13 cellular contexts compared by ENCODE assay signal in the genomic region with DNA sequence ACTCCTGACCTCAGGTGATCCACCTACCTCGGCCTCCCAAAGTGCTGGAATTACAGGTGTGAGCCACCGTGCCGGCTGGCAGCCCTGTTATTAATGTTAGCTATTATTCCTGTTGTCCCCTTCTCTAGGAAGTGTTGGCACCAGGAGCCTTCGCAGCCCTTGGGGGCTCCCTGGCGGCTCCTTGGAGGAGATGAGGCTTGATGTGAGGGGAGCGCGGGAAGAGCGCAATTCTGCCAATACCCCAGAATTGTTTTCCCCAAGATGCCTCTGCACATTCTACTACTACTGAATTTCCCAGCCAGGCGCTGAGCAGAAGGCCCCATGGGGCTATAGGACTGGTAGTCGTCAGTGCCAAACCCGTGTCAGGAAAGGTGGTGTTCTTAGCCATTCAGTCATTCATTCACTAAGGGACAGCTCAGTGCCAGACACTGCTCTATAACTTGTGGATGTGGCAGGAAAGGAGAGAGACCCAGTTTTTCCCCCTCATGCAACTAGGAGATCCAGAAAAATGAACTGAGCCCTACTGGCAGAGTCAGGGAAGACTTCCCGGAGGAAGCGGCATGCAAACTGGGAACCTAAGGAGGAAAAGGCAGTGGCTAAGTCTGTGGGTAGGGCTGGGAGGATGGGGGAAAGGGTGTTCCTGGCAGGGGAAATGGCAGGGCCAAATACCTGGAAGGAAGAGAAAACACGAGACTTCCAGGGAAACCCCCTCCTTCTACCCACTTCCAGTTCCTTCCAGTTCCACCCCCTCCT. TPM values are rescaled to one million over a fixed set of nuclear protein-coding genes. Genes with fewer than 3 reads are reported as not detected.
A peak's percentile ranks its signal among the peaks of the same experiment; 100 is the strongest.
DNase-seq lines count a peak whose midpoint lies in the region; ATAC-seq and TF ChIP-seq lines count a peak whose summit lies in the region.
"Had no signal": no experiment of that assay in that cellular context is flagged by ENCODE, and none has a peak within 500 bp of the region (broad histone marks: within the 10 kb centered on the region; RNA-seq: fewer than 3 reads in every experiment).

No MANE protein-coding gene starts in this region.

- no peak overlapping the region for H3K4ac ChIP-seq in mesendoderm (ENCODE audit: low read depth, low read length)

- no TSS peak for BruUV-seq in PC-9 (replicated peaks; lab: Mats Ljungman, UMichigan)

- no peak overlapping the region for H2BK5ac ChIP-seq in mesendoderm (ENCODE audit: low read length)

- H3K79me2 ChIP-seq in PC-9 (ENCODE audit: low read depth): peaks cover 94% of the 10 kb centered on the region
- H3K79me2 ChIP-seq in mesendoderm (ENCODE audit: control insufficient read depth, insufficient read depth, low read length): peaks cover 79% of the 10 kb centered on the region

- POLR2A ChIA-PET in PC-9 (lab: Charles Lee; ENCODE audit: unreplicated experiment): no interaction called here

- no peak for TF ChIP-seq POLR2A in upper lobe of left lung (IDR thresholded peaks at IDR 0.05)

- 83% methylated on average over 14 of the region's 14 CpGs for WGBS in esophagus, 2 donors
- no CpG with 5 or more reads among the region's 14 CpGs for WGBS in mesendoderm (ENCODE audit: extremely low coverage, insufficient coverage, low lambda C conversion rate)
- WGBS in upper lobe of left lung, 2 donors: 89 to 90% methylated on average over 13 to 14 of the region's 14 CpGs

- H3K56ac ChIP-seq in mesendoderm (ENCODE audit: low read length): peak overlapping the region; percentile 74

- no peak overlapping the region for H2BK15ac ChIP-seq in mesendoderm (replicated peaks; ENCODE audit: low read depth)

- intact Hi-C loops in PC-9 (cut with micrococcal nuclease; ENCODE audit: unreplicated experiment): no loop called here

- CTCF ChIA-PET in PC-9 (lab: Charles Lee): no interaction called here

- H2BK120ac ChIP-seq in mesendoderm (ENCODE audit: low read depth, low read length): no peak overlapping the region

- no peak overlapping the region for H3K27ac ChIP-seq in PC-9
- H3K27ac ChIP-seq in esophagus (ENCODE audit: low read depth in 2 of 2, low read length in 1 of 2): peak overlapping the region; percentile 13 to 40
- no peak overlapping the region for H3K27ac ChIP-seq in mesendoderm (ENCODE audit: low read depth, low read length)
- H3K27ac ChIP-seq in upper lobe of left lung: peak overlapping the region in 3 of 4 donors; percentile 1 to 61 (median 47)
- H3K27ac ChIP-seq: brain microvascular endothelial cell had no signal

- TF ChIP-seq CTCF in PC-9 (conservative IDR thresholded peaks at IDR 0.05) (no peak), upper lobe of left lung (IDR thresholded peaks at IDR 0.05) (no peak)

- ATAC-seq in upper lobe of left lung (ENCODE audit: low FRiP score in 2 of 2): no peak
- ATAC-seq: natural killer cell had no signal

- H3K4me1 ChIP-seq in PC-9 (replicated peaks; ENCODE audit: insufficient read depth) (peaks cover 42% of the 10 kb centered on the region), esophagus (ENCODE audit: control insufficient read depth in 2 of 2, insufficient read depth in 2 of 2, low read length in 1 of 2) (peaks cover 8 to 12% of the 10 kb centered on the region in 2 donors), mesendoderm (ENCODE audit: control insufficient read depth, low read depth, low read length) (peaks cover 11% of the 10 kb centered on the region), upper lobe of left lung (peaks cover 7 to 12% (median 10%) of the 10 kb centered on the region in 4 donors)

- H3K27me3 ChIP-seq in PC-9 (ENCODE audit: insufficient read depth, low read depth) (no peaks in the 10 kb centered on the region), esophagus (ENCODE audit: control insufficient read depth in 1 of 2, insufficient read depth in 2 of 2, low read length in 2 of 2) (no peaks in the 10 kb centered on the region), mesendoderm (ENCODE audit: insufficient read depth, low read length, poor library complexity) (no peaks in the 10 kb centered on the region), upper lobe of left lung (peaks cover 0 to 19% (median 12%) of the 10 kb centered on the region in 4 donors)
- H3K27me3 ChIP-seq: brain microvascular endothelial cell had no signal

- peaks cover 23% of the 10 kb centered on the region for H3K79me1 ChIP-seq in mesendoderm (ENCODE audit: low read length)

- H3K9me3 ChIP-seq in PC-9 (ENCODE audit: insufficient read depth, low read depth): no peaks in the 10 kb centered on the region
- no peaks in the 10 kb centered on the region for H3K9me3 ChIP-seq in esophagus (ENCODE audit: control insufficient read depth in 2 of 2, insufficient read depth in 1 of 2, low read depth in 1 of 2, low read length in 1 of 2)
- no peaks in the 10 kb centered on the region for H3K9me3 ChIP-seq in upper lobe of left lung

- H3K23ac ChIP-seq in mesendoderm (ENCODE audit: low read length): peak overlapping the region; percentile 59

- H3K9me2 ChIP-seq in PC-9 (ENCODE audit: insufficient read depth): no peaks in the 10 kb centered on the region

- H3K4me3 ChIP-seq in PC-9: no peak overlapping the region
- H3K4me3 ChIP-seq in esophagus (ENCODE audit: low read depth in 1 of 2, low read length in 2 of 2): no peak overlapping the region
- no peak overlapping the region for H3K4me3 ChIP-seq in mesendoderm (ENCODE audit: low read length)
- peak overlapping the region in 1 of 4 donors; percentile 53 for H3K4me3 ChIP-seq in upper lobe of left lung

- H3K4me2 ChIP-seq in PC-9 (peak overlapping the region; percentile 16), mesendoderm (ENCODE audit: low read length) (no peak overlapping the region)

- no peaks in the 10 kb centered on the region for H4K20me1 ChIP-seq in PC-9 (ENCODE audit: insufficient read depth)

- H4K8ac ChIP-seq in mesendoderm (ENCODE audit: low read depth, low read length): no peak overlapping the region

- peak overlapping the region; percentile 38 for H3K9ac ChIP-seq in mesendoderm (ENCODE audit: low read length)

- no peak for TF ChIP-seq EP300 in upper lobe of left lung (IDR thresholded peaks at IDR 0.05)

- H4K5ac ChIP-seq in mesendoderm (ENCODE audit: low read length): no peak overlapping the region

- H3K18ac ChIP-seq in mesendoderm (ENCODE audit: low read length): no peak overlapping the region

- no peak overlapping the region for H2AK5ac ChIP-seq in mesendoderm (ENCODE audit: low read length)

- no peak overlapping the region for H2AFZ ChIP-seq in PC-9

- peaks cover 12% of the 10 kb centered on the region; the same call in 1 of the 2 replicates for H3K36me3 ChIP-seq in PC-9 (ENCODE audit: low read depth)
- no peaks in the 10 kb centered on the region for H3K36me3 ChIP-seq in esophagus (ENCODE audit: control insufficient read depth in 2 of 2, insufficient read depth in 2 of 2, low read length in 1 of 2)
- peaks cover 2% of the 10 kb centered on the region for H3K36me3 ChIP-seq in mesendoderm (ENCODE audit: control insufficient read depth, insufficient read depth, low read length)
- H3K36me3 ChIP-seq in upper lobe of left lung: no peaks in the 10 kb centered on the region
- H3K36me3 ChIP-seq: brain microvascular endothelial cell had no signal

- peaks cover 42% of the 10 kb centered on the region; the same call in 1 of the 2 replicates for H3F3A ChIP-seq in PC-9 (ENCODE audit: insufficient read depth, low read depth)

- DNase-seq in PC-9: no peak
- no peak for DNase-seq in mesendoderm
- no peak for DNase-seq in upper lobe of left lung
- DNase-seq in MV-4-11 (lab: John Stamatoyannopoulos, UW): no peak
- DNase-seq in activated CD4-positive, CD25-positive, alpha-beta regulatory T cell (lab: John Stamatoyannopoulos, UW): no peak
- DNase-seq in mesenteric fat pad (ENCODE audit: low spot score): no peak
- DNase-seq: activated CD4-positive, alpha-beta T cell treated with anti-CD3 and anti-CD28 coated beads, Interleukin-2, amount 50 U/mL, for 1 hour; brain microvascular endothelial cell; DMS53; natural killer cell; retina; stimulated activated CD4-positive, alpha-beta T cell treated with anti-CD3 and anti-CD28 coated beads, Interleukin-1b, Interleukin-23, amount 100 ng/mL, for 48 hours had no signal

RNA-seq across cellular contexts. Expression of gene FBLN1, which starts 3.5 kb away (rescaled TPM):
- 158 and 167 TPM in 2 replicates for total RNA-seq in PC-9 (2021)
- polyA plus RNA-seq in esophagus: 10 to 100 TPM; 18.8 to 50.3 TPM
- 104 TPM for polyA plus RNA-seq in mesendoderm (2013, experiment 1 of 2)
- polyA plus RNA-seq in mesendoderm (2013, experiment 2 of 2): 102 TPM
- 100 to 1,000 TPM in 4 of 6 donors, 10 to 100 TPM in 2; 63.9 to 523 (median 207) TPM for total RNA-seq in upper lobe of left lung
- total RNA-seq in mesenteric fat pad: 224 TPM

Comparison
In these comparisons a context has a peak if more than half of its experiments do, and no peak if none do; other contexts are left out.
1. H3K27ac ChIP-seq: peak in esophagus (2 of 2) and upper lobe of left lung (3 of 4); none in PC-9 (single experiment) and mesendoderm (single experiment).